ENCODE assay signal across 8 cellular contexts in genomic region chr7:143385891-143386781, GRCh38. TPM values are rescaled to one million over a fixed set of nuclear protein-coding genes. Genes with fewer than 3 reads are reported as not detected.
A peak's percentile ranks its signal among the peaks of the same experiment; 100 is the strongest.
DNase-seq lines count a peak whose midpoint lies in the region; ATAC-seq and TF ChIP-seq lines count a peak whose summit lies in the region.

No MANE protein-coding gene starts in this region.

- no peaks in the 10 kb centered on the region for H3K27me3 Mint-ChIP-seq in activated naive CD8-positive, alpha-beta T cell treated with anti-CD3 and anti-CD28 coated beads, Interleukin-2, amount 10 ng/mL, durations not matched to agents 7 days and 5 days
- H3K27me3 Mint-ChIP-seq in type B pancreatic cell = no peaks in the 10 kb centered on the region

- no peak for TF ChIP-seq CTCF in type B pancreatic cell (conservative IDR thresholded peaks at IDR 0.05)

- peaks cover 16% of the 10 kb centered on the region for H3K4me1 Mint-ChIP-seq in activated naive CD8-positive, alpha-beta T cell treated with anti-CD3 and anti-CD28 coated beads, Interleukin-2, amount 10 ng/mL, durations not matched to agents 7 days and 5 days
- peaks cover 4% of the 10 kb centered on the region for H3K4me1 Mint-ChIP-seq in type B pancreatic cell (ENCODE audit: unreplicated experiment)

- POLR2A ChIA-PET in HEK293T (lab: Yijun Ruan, JAX) = no interaction called here
- POLR2A ChIA-PET in activated naive CD8-positive, alpha-beta T cell treated with anti-CD3 and anti-CD28 coated beads, Interleukin-2, amount 10 ng/mL, durations not matched to agents 7 days and 5 days (lab: Charles Lee) = interaction anchor here (0.7 to 1.3 kb wide), 6 partner anchors 9 to 141 kb away, joined by 3 to 10 read pairs (median 4); no protein-coding TSS in a partner anchor

- no peak overlapping the region for H3K4me3 Mint-ChIP-seq in activated naive CD8-positive, alpha-beta T cell treated with anti-CD3 and anti-CD28 coated beads, Interleukin-2, amount 10 ng/mL, durations not matched to agents 7 days and 5 days
- no peak overlapping the region for H3K4me3 Mint-ChIP-seq in type B pancreatic cell

- peaks cover 18% of the 10 kb centered on the region for H3K36me3 Mint-ChIP-seq in activated naive CD8-positive, alpha-beta T cell treated with anti-CD3 and anti-CD28 coated beads, Interleukin-2, amount 10 ng/mL, durations not matched to agents 7 days and 5 days
- H3K36me3 Mint-ChIP-seq in type B pancreatic cell = peaks cover 7% of the 10 kb centered on the region

- ATAC-seq in activated naive CD8-positive, alpha-beta T cell treated with anti-CD3 and anti-CD28 coated beads, Interleukin-2, amount 10 ng/mL, durations not matched to agents 7 days and 5 days (ENCODE audit: low read depth) = peak; percentile 72
- ATAC-seq in HG03354 (IDR thresholded peaks at IDR 0.05; ENCODE audit: poor library complexity, severe bottlenecking, unreplicated experiment) = no peak

- H3K9me3 Mint-ChIP-seq in activated naive CD8-positive, alpha-beta T cell treated with anti-CD3 and anti-CD28 coated beads, Interleukin-2, amount 10 ng/mL, durations not matched to agents 7 days and 5 days = no peaks in the 10 kb centered on the region
- no peaks in the 10 kb centered on the region for H3K9me3 Mint-ChIP-seq in type B pancreatic cell

- H3K27ac Mint-ChIP-seq in activated naive CD8-positive, alpha-beta T cell treated with anti-CD3 and anti-CD28 coated beads, Interleukin-2, amount 10 ng/mL, durations not matched to agents 7 days and 5 days = no peak overlapping the region
- no peak overlapping the region for H3K27ac Mint-ChIP-seq in type B pancreatic cell

- DNase-seq in AG20443 (ENCODE audit: low spot score) = peak; percentile 10
- no peak for DNase-seq in HEK293T (ENCODE audit: extremely low spot score)
- DNase-seq in activated naive CD8-positive, alpha-beta T cell treated with anti-CD3 and anti-CD28 coated beads, Interleukin-2, amount 10 ng/mL, durations not matched to agents 7 days and 5 days = peak; percentile 63
- DNase-seq in lung microvascular endothelial cell (ENCODE audit: low read depth in 2 of 2) = peak; percentile 51 to 66
- no peak for DNase-seq in type B pancreatic cell (ENCODE audit: extremely low spot score, unreplicated experiment)
- no peak for DNase-seq in GOT3 (lab: John Stamatoyannopoulos, UW)
- DNase-seq in COLO829 (ENCODE audit: low spot score) = no peak

- CTCF ChIA-PET in HEK293T (lab: Yijun Ruan, JAX) = no interaction called here

TF ChIP-seq in HEK293T, 16 proteins besides CTCF, POLR2A, EP300 and RAD21:
- peak; percentile 99 for TF ChIP-seq TARDBP (IDR thresholded peaks at IDR 0.05)
- TF ChIP-seq SUZ12 (IDR thresholded peaks at IDR 0.05) = no peak

RNA-seq across cellular contexts. Expression of gene ZYX, which starts 5.0 kb away (rescaled TPM):
- 100 to 1,000 TPM; 199 to 200 TPM for total RNA-seq in activated naive CD8-positive, alpha-beta T cell treated with anti-CD3 and anti-CD28 coated beads, Interleukin-2, amount 10 ng/mL, durations not matched to agents 7 days and 5 days
- total RNA-seq in lung microvascular endothelial cell (12.0 and 13.9 TPM in 2 replicates), type B pancreatic cell (ENCODE audit: low replicate concordance) (73.2 and 107 TPM in 2 replicates)

RNA-seq across cellular contexts. Expression of gene EPHA1, which starts 22.5 kb away (rescaled TPM):
- total RNA-seq in activated naive CD8-positive, alpha-beta T cell treated with anti-CD3 and anti-CD28 coated beads, Interleukin-2, amount 10 ng/mL, durations not matched to agents 7 days and 5 days = 10 to 100 TPM; 27.3 to 28.2 TPM
- total RNA-seq in lung microvascular endothelial cell = 0.20 TPM in 1 of 2 replicates, not detected in the other
- 18.0 and 40.1 TPM in 2 replicates for total RNA-seq in type B pancreatic cell (ENCODE audit: low replicate concordance)

RNA-seq across cellular contexts. Expression of gene FAM131B, which starts 23.6 kb away (rescaled TPM):
- 1 to 10 TPM; 2.3 to 2.9 TPM for total RNA-seq in activated naive CD8-positive, alpha-beta T cell treated with anti-CD3 and anti-CD28 coated beads, Interleukin-2, amount 10 ng/mL, durations not matched to agents 7 days and 5 days
- under 0.01 and 0.22 TPM in 2 replicates for total RNA-seq in lung microvascular endothelial cell
- 2.1 and 6.5 TPM in 2 replicates for total RNA-seq in type B pancreatic cell (ENCODE audit: low replicate concordance)

RNA-seq across cellular contexts. Expression of gene TAS2R60, which starts 57.1 kb away (rescaled TPM):
- under 1 TPM in 1 of 2 experiments, not detected in 1; 0.65 TPM for total RNA-seq in activated naive CD8-positive, alpha-beta T cell treated with anti-CD3 and anti-CD28 coated beads, Interleukin-2, amount 10 ng/mL, durations not matched to agents 7 days and 5 days
- not detected in 2 replicates for total RNA-seq in lung microvascular endothelial cell
- not detected in 2 replicates for total RNA-seq in type B pancreatic cell (ENCODE audit: low replicate concordance)

Comparison
In these comparisons a context has a peak if more than half of its experiments do, and no peak if none do; other contexts are left out.
1. DNase-seq: peak in AG20443 (single experiment), activated naive CD8-positive, alpha-beta T cell treated with anti-CD3 and anti-CD28 coated beads, Interleukin-2, amount 10 ng/mL, durations not matched to agents 7 days and 5 days (single experiment) and lung microvascular endothelial cell (2 of 2); none in HEK293T (single experiment), type B pancreatic cell (single experiment), GOT3 (single experiment) and COLO829 (single experiment).
2. RNA of gene EPHA1, which starts 22.5 kb away (total RNA-seq): 27.3 to 28.2 TPM in activated naive CD8-positive, alpha-beta T cell treated with anti-CD3 and anti-CD28 coated beads, Interleukin-2, amount 10 ng/mL, durations not matched to agents 7 days and 5 days and 18.0 to 40.1 TPM in type B pancreatic cell; 0.20 TPM in lung microvascular endothelial cell; every median in the first group is over 10 times any median in the second.